In the genomic region with DNA sequence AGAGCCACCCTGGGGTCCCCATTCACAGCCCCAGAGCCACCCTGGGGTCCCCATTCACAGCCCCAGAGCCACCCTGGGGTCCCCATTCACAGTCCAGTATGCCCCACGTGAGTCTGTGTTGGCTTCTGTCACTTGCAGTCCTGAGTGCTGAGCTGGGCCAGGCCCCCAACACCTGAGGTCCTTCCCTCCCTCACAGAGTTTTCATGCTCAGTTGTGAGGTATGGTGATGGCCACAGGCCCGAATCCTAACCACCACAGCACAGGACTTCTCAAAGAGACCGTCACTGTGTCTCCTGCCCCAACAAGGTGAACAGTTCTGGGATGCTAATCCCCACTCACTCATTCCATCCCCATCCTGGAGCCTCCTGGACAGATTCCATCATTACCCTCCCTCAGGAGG, we compare ENCODE assay signal across 25 cellular contexts.
"Had no signal": no experiment of that assay in that cellular context is flagged by ENCODE, and none has a peak within 500 bp of the region (broad histone marks: within the 10 kb centered on the region; RNA-seq: fewer than 3 reads in every experiment).

No MANE protein-coding gene starts in this region.

- H3K9me3 Mint-ChIP-seq: memory B cell; natural killer cell; stimulated activated effector memory CD8-positive, alpha-beta T cell treated with anti-CD3 and anti-CD28 coated beads, Interleukin-12 subunit alpha, Interleukin-12 subunit beta, amount 100 ng/mL, for 72 hours had no signal

- ATAC-seq: foreskin keratinocyte; gastroesophageal sphincter; heart left ventricle; left colon; natural killer cell; pancreas; right lobe of liver; stimulated activated effector memory CD8-positive, alpha-beta T cell treated with anti-CD3 and anti-CD28 coated beads, Interleukin-12 subunit alpha, Interleukin-12 subunit beta, amount 100 ng/mL, for 72 hours had no signal

- H3K27ac Mint-ChIP-seq: memory B cell; natural killer cell; progenitor cell of endocrine pancreas; stimulated activated effector memory CD8-positive, alpha-beta T cell treated with anti-CD3 and anti-CD28 coated beads, Interleukin-12 subunit alpha, Interleukin-12 subunit beta, amount 100 ng/mL, for 72 hours had no signal

- DNase-seq: cortex of kidney; effector CD4-positive, alpha-beta T cell; foreskin keratinocyte; heart left ventricle; kidney glomerular epithelial cell; left colon; natural killer cell; occipital lobe; right lobe of liver; stimulated activated CD4-positive, alpha-beta T cell treated with anti-CD3 and anti-CD28 coated beads, Interleukin-2, amount 100 ng/mL, for 24 hours; stimulated activated CD4-positive, alpha-beta T cell treated with anti-CD3 and anti-CD28 coated beads, Interleukin-4, amount 100 ng/mL, for 24 hours; stimulated activated naive CD4-positive, alpha-beta T cell treated with Interleukin-2 at 50 U/mL for 16 hours; stomach; thyroid gland; trophoblast cell had no signal

- H3K4me3 ChIP-seq: esophagus muscularis mucosa, gastroesophageal sphincter, heart left ventricle, hepatocyte, lung, pancreas, right lobe of liver, stomach, thyroid gland, vagina had no signal

- H3K4me1 Mint-ChIP-seq: natural killer cell; stimulated activated effector memory CD8-positive, alpha-beta T cell treated with anti-CD3 and anti-CD28 coated beads, Interleukin-12 subunit alpha, Interleukin-12 subunit beta, amount 100 ng/mL, for 72 hours had no signal

- H3K36me3 Mint-ChIP-seq: memory B cell; natural killer cell; stimulated activated effector memory CD8-positive, alpha-beta T cell treated with anti-CD3 and anti-CD28 coated beads, Interleukin-12 subunit alpha, Interleukin-12 subunit beta, amount 100 ng/mL, for 72 hours had no signal

- H3K27ac ChIP-seq: epithelial cell of prostate, esophagus muscularis mucosa, foreskin keratinocyte, gastroesophageal sphincter, heart left ventricle, hepatocyte, pancreas, right lobe of liver, stomach, thyroid gland, vagina had no signal

- H3K4me3 Mint-ChIP-seq: memory B cell; natural killer cell; stimulated activated effector memory CD8-positive, alpha-beta T cell treated with anti-CD3 and anti-CD28 coated beads, Interleukin-12 subunit alpha, Interleukin-12 subunit beta, amount 100 ng/mL, for 72 hours had no signal
